Comparison of ENCODE assay signal across 8 cellular contexts in genomic region chr9:36855443-36856315, GRCh38.
DNase-seq lines count a peak whose midpoint lies in the region; ATAC-seq and TF ChIP-seq lines count a peak whose summit lies in the region.

No MANE protein-coding gene starts in this region.

- no peak overlapping the region for H3K27ac Mint-ChIP-seq in T-helper 17 cell

- H3K36me3 ChIP-seq in gastroesophageal sphincter, result no peaks in the 10 kb centered on the region
- no peaks in the 10 kb centered on the region for H3K36me3 ChIP-seq in ascending aorta

- peak; percentile 68 for ATAC-seq in HG02610 (IDR thresholded peaks at IDR 0.05; ENCODE audit: unreplicated experiment)
- ATAC-seq in T-helper 17 cell, result peak; percentile 39
- ATAC-seq in gastroesophageal sphincter, result no peak

- H3K36me3 Mint-ChIP-seq in T-helper 17 cell (ENCODE audit: low read depth), result no peaks in the 10 kb centered on the region

- H3K4me3 ChIP-seq in gastroesophageal sphincter, result no peak overlapping the region
- H3K4me3 ChIP-seq in ascending aorta, result no peak overlapping the region

- H3K27me3 ChIP-seq in gastroesophageal sphincter, result peaks cover 71% of the 10 kb centered on the region
- no peaks in the 10 kb centered on the region for H3K27me3 ChIP-seq in ascending aorta

- TF ChIP-seq POLR2A in gastroesophageal sphincter (IDR thresholded peaks at IDR 0.05), result no peak

- H3K4me1 ChIP-seq in gastroesophageal sphincter, result no peaks in the 10 kb centered on the region
- no peaks in the 10 kb centered on the region for H3K4me1 ChIP-seq in ascending aorta

- WGBS in gastroesophageal sphincter (ENCODE audit: low coverage in 1 of 2), 2 donors, result 58 to 76% methylated on average over 5 of the region's 9 CpGs

- H3K4me1 Mint-ChIP-seq in T-helper 17 cell, result peaks cover 11% of the 10 kb centered on the region

- peak; percentile 37 for TF ChIP-seq CTCF in GM10266 (IDR thresholded peaks at IDR 0.05; ENCODE audit: control insufficient read depth, insufficient read depth, low read depth, missing control alignments)
- TF ChIP-seq CTCF in gastroesophageal sphincter (IDR thresholded peaks at IDR 0.05), result no peak
- no peak for TF ChIP-seq CTCF in ascending aorta (IDR thresholded peaks at IDR 0.05)

- H3K27ac ChIP-seq in gastroesophageal sphincter, result no peak overlapping the region
- no peak overlapping the region for H3K27ac ChIP-seq in ascending aorta

- H3K27me3 Mint-ChIP-seq in T-helper 17 cell, result peaks cover 11% of the 10 kb centered on the region

- no peak overlapping the region for H3K4me3 Mint-ChIP-seq in T-helper 17 cell

- TF ChIP-seq EP300 in gastroesophageal sphincter (IDR thresholded peaks at IDR 0.05), result no peak

- DNase-seq in GM10266 (ENCODE audit: extremely low spot score) (peak; percentile 55), T-helper 17 cell (no peak), iPS-NIHi11 (ENCODE audit: low spot score) (peak; percentile 88), ascending aorta (ENCODE audit: low spot score in 2 of 2) (no peak), NCI-H1694 treated with DMSO at 0.1 percent for 48 hours (lab: John Stamatoyannopoulos, UW) (no peak), NCI-H1436 (lab: John Stamatoyannopoulos, UW) (no peak)

- no peaks in the 10 kb centered on the region for H3K9me3 ChIP-seq in T-helper 17 cell (ENCODE audit: control insufficient read depth, low read length, poor library complexity, severe bottlenecking)
- H3K9me3 ChIP-seq in gastroesophageal sphincter, result no peaks in the 10 kb centered on the region
- H3K9me3 ChIP-seq in ascending aorta, result no peaks in the 10 kb centered on the region

- intact Hi-C loops in ascending aorta (cut with DNase I), result no loop called here

Comparison
In these comparisons a context has a peak if more than half of its experiments do, and no peak if none do; other contexts are left out.
1. DNase-seq: peak in GM10266 (single experiment) and iPS-NIHi11 (single experiment); none in T-helper 17 cell (0 of 3), ascending aorta (0 of 2), NCI-H1694 treated with DMSO at 0.1 percent for 48 hours (single experiment) and NCI-H1436 (single experiment).